Comparison of ENCODE assay signal across 21 cellular contexts in genomic region chr1:157540852-157541251, GRCh38. TPM values are rescaled to one million over a fixed set of nuclear protein-coding genes. Genes with fewer than 3 reads are reported as not detected.
"Had no signal": no experiment of that assay in that cellular context is flagged by ENCODE, and none has a peak within 500 bp of the region (broad histone marks: within the 10 kb centered on the region; RNA-seq: fewer than 3 reads in every experiment).

No MANE protein-coding gene starts in this region.

- DNase-seq: activated CD4-positive, alpha-beta T cell treated with anti-CD3 and anti-CD28 coated beads for 36 hours; activated CD8-positive, alpha-beta memory T cell treated with anti-CD3 and anti-CD28 coated beads, Interleukin-2, amount 50 U/mL, for 4 hours; activated CD8-positive, alpha-beta T cell treated with anti-CD3 and anti-CD28 coated beads for 36 hours; activated naive CD4-positive, alpha-beta T cell treated with anti-CD3 and anti-CD28 coated beads for 36 hours; adrenal gland; effector memory CD8-positive, alpha-beta T cell; hypothalamus; left cardiac atrium; lower lobe of right lung; naive thymus-derived CD8-positive, alpha-beta T cell; stimulated activated CD4-positive, alpha-beta T cell treated with anti-CD3 and anti-CD28 coated beads, Interleukin-15, amount 100 ng/mL, for 24 hours; stimulated activated CD4-positive, alpha-beta T cell treated with anti-CD3 and anti-CD28 coated beads, Interleukin-4, amount 100 ng/mL, for 24 hours; T1000 had no signal

- H3K36me3 ChIP-seq: adrenal gland, lower lobe of right lung, neutrophil, thyroid gland had no signal

- H3K27ac Mint-ChIP-seq: activated CD4-positive, alpha-beta T cell treated with anti-CD3 and anti-CD28 coated beads for 36 hours; activated CD8-positive, alpha-beta T cell treated with anti-CD3 and anti-CD28 coated beads for 36 hours; activated naive CD4-positive, alpha-beta T cell treated with anti-CD3 and anti-CD28 coated beads for 36 hours; activated T-helper 1 cell treated with anti-CD3 and anti-CD28 coated beads, Interleukin-12 subunit alpha, Interleukin-12 subunit beta, Interleukin-2, Interleukin-4 antibody, amounts not matched to agents 30 ng/mL and 10 ng/mL and 1 ng/mL, durations not matched to agents 14 hours and 24 hours and 36 hours; effector memory CD8-positive, alpha-beta T cell; naive thymus-derived CD8-positive, alpha-beta T cell had no signal

- ATAC-seq: activated CD4-positive, alpha-beta T cell treated with anti-CD3 and anti-CD28 coated beads for 36 hours; activated CD8-positive, alpha-beta T cell treated with anti-CD3 and anti-CD28 coated beads for 36 hours; effector memory CD8-positive, alpha-beta T cell; left cardiac atrium; lower lobe of right lung; naive thymus-derived CD8-positive, alpha-beta T cell had no signal

- H3K4me1 ChIP-seq: adrenal gland, lower lobe of right lung had no signal

- H3K27ac ChIP-seq: adrenal gland, lower lobe of right lung, neutrophil, thyroid gland had no signal

- H3K9me3 ChIP-seq: adrenal gland, lower lobe of right lung, neutrophil, thyroid gland had no signal

- H3K27me3 ChIP-seq: neutrophil, thyroid gland had no signal

- H3K4me1 Mint-ChIP-seq: activated CD4-positive, alpha-beta T cell treated with anti-CD3 and anti-CD28 coated beads for 36 hours; central memory CD8-positive, alpha-beta T cell had no signal

- H3K9me3 Mint-ChIP-seq: activated CD8-positive, alpha-beta T cell treated with anti-CD3 and anti-CD28 coated beads for 36 hours; activated naive CD4-positive, alpha-beta T cell treated with anti-CD3 and anti-CD28 coated beads for 36 hours; activated T-helper 1 cell treated with anti-CD3 and anti-CD28 coated beads, Interleukin-12 subunit alpha, Interleukin-12 subunit beta, Interleukin-2, Interleukin-4 antibody, amounts not matched to agents 30 ng/mL and 10 ng/mL and 1 ng/mL, durations not matched to agents 14 hours and 24 hours and 36 hours; central memory CD8-positive, alpha-beta T cell; effector memory CD8-positive, alpha-beta T cell had no signal

- H3K4me3 ChIP-seq: adrenal gland, lower lobe of right lung, thyroid gland had no signal

- H3K4me3 Mint-ChIP-seq: activated CD4-positive, alpha-beta T cell treated with anti-CD3 and anti-CD28 coated beads for 36 hours; activated CD8-positive, alpha-beta T cell treated with anti-CD3 and anti-CD28 coated beads for 36 hours; activated naive CD4-positive, alpha-beta T cell treated with anti-CD3 and anti-CD28 coated beads for 36 hours; activated T-helper 1 cell treated with anti-CD3 and anti-CD28 coated beads, Interleukin-12 subunit alpha, Interleukin-12 subunit beta, Interleukin-2, Interleukin-4 antibody, amounts not matched to agents 30 ng/mL and 10 ng/mL and 1 ng/mL, durations not matched to agents 14 hours and 24 hours and 36 hours; central memory CD8-positive, alpha-beta T cell; effector memory CD8-positive, alpha-beta T cell; naive thymus-derived CD8-positive, alpha-beta T cell had no signal

- H3K36me3 Mint-ChIP-seq: naive thymus-derived CD8-positive, alpha-beta T cell had no signal

RNA-seq across cellular contexts. Expression of gene FCRL5, which starts 11.5 kb away (rescaled TPM):
- total RNA-seq: activated CD4-positive, alpha-beta T cell treated with anti-CD3 and anti-CD28 coated beads for 36 hours; activated naive CD4-positive, alpha-beta T cell treated with anti-CD3 and anti-CD28 coated beads for 36 hours; activated T-helper 1 cell treated with anti-CD3 and anti-CD28 coated beads, Interleukin-12 subunit alpha, Interleukin-12 subunit beta, Interleukin-2, Interleukin-4 antibody, amounts not matched to agents 30 ng/mL and 10 ng/mL and 1 ng/mL, durations not matched to agents 14 hours and 24 hours and 36 hours; epithelial cell of proximal tubule; glomerular endothelial cell; skeletal muscle tissue had no signal
- polyA plus RNA-seq: naive thymus-derived CD8-positive, alpha-beta T cell had no signal

RNA-seq across cellular contexts. Expression of gene FCRL4, which starts 57.0 kb away (rescaled TPM):
- total RNA-seq: activated CD4-positive, alpha-beta T cell treated with anti-CD3 and anti-CD28 coated beads for 36 hours; activated CD8-positive, alpha-beta T cell treated with anti-CD3 and anti-CD28 coated beads for 36 hours; activated naive CD4-positive, alpha-beta T cell treated with anti-CD3 and anti-CD28 coated beads for 36 hours; activated T-helper 1 cell treated with anti-CD3 and anti-CD28 coated beads, Interleukin-12 subunit alpha, Interleukin-12 subunit beta, Interleukin-2, Interleukin-4 antibody, amounts not matched to agents 30 ng/mL and 10 ng/mL and 1 ng/mL, durations not matched to agents 14 hours and 24 hours and 36 hours; adrenal gland; epithelial cell of proximal tubule; glomerular endothelial cell; left cardiac atrium; lower lobe of right lung; mononuclear cell; naive thymus-derived CD8-positive, alpha-beta T cell; skeletal muscle tissue; thyroid gland had no signal
- polyA plus RNA-seq: adrenal gland; naive thymus-derived CD8-positive, alpha-beta T cell had no signal
